In the genomic region with DNA sequence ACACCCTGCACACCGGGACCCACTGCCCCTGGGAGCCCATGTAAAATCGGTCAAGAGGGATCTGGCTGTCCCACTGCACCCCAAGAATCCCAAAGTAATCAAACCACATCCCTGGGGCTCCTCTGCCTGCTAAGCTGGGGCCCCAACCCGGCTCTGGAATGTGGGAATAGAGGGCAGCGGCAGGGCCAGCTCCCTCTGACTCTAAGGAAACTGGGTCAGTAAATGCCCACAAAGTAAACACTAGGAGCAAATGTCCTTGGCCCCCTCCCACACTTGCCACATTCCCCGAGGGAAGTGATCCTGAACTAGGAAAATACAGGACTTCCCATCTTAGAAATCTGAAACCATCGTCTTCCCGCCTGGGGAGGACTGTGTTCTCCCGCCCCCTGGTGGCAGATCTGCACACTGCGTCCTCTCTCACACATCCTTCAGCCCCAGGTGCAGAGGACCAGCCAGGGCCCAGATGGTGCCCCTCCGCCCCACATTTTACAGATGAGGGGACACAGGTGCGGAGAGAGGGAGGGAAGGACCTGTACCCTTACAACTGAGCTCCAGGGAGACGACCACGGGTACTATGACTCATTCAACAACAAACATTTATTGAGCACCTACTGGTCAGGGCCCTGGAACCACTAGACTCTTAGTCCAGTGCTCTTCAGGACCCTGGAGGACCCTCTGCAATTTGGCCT, we compare ENCODE assay signal across 8 cellular contexts. TPM values are rescaled to one million over a fixed set of nuclear protein-coding genes. Genes with fewer than 3 reads are reported as not detected.
DNase-seq lines count a peak whose midpoint lies in the region; ATAC-seq and TF ChIP-seq lines count a peak whose summit lies in the region.

No MANE protein-coding gene starts in this region.

- TF ChIP-seq CTCF in choroid plexus epithelial cell (conservative IDR thresholded peaks at IDR 0.05; ENCODE audit: low read depth, low read length) = peak; percentile 96

- H3K4me3 ChIP-seq in choroid plexus epithelial cell (ENCODE audit: low read depth, low read length) = no peak overlapping the region

- ATAC-seq in left lobe of liver (peak; percentile 96), GM21723 (IDR thresholded peaks at IDR 0.05; ENCODE audit: unreplicated experiment) (no peak)

- peak; percentile 78 for DNase-seq in A172 (ENCODE audit: low spot score)
- DNase-seq in GM19238 (ENCODE audit: insufficient read length, low spot score) = peak; percentile 75
- peak; percentile 21 for DNase-seq in NCI-H2196 treated with DMSO at 0.1 percent for 48 hours (lab: John Stamatoyannopoulos, UW; ENCODE audit: unreplicated experiment)
- peak; percentile 60 to 63 for DNase-seq in activated CD4-positive, alpha-beta T cell treated with anti-CD3 and anti-CD28 coated beads for 24 hours (ENCODE audit: low read depth in 2 of 2)
- peak; percentile 81 for DNase-seq in choroid plexus epithelial cell (ENCODE audit: low read depth)
- DNase-seq in left lobe of liver (ENCODE audit: low spot score) = peak; percentile 81
- peak; percentile 79 for DNase-seq in stimulated activated CD4-positive, alpha-beta T cell treated with anti-CD3 and anti-CD28 coated beads, Interleukin-4, amount 100 ng/mL, for 1 hour

RNA-seq across cellular contexts. Expression of gene P3H4, which starts 10.2 kb away (rescaled TPM):
- 66.5 and 71.6 TPM in 2 replicates for total RNA-seq in A172 (2014; rRNA removed; shearing (Covaris generic))
- 3.3 TPM for total RNA-seq in left lobe of liver

RNA-seq across cellular contexts. Expression of gene FKBP10, which starts 11.3 kb away (rescaled TPM):
- total RNA-seq in A172 (2014; rRNA removed; shearing (Covaris generic)) = 131 and 139 TPM in 2 replicates
- total RNA-seq in left lobe of liver = 5.1 TPM

RNA-seq across cellular contexts. Expression of gene JUP, which starts 15.0 kb away (rescaled TPM):
- 64.6 and 78.6 TPM in 2 replicates for total RNA-seq in A172 (2014; rRNA removed; shearing (Covaris generic))
- total RNA-seq in left lobe of liver = 72.5 TPM

RNA-seq across cellular contexts. Expression of gene NT5C3B, which starts 34.5 kb away (rescaled TPM):
- 101 TPM in 2 replicates for total RNA-seq in A172 (2014; rRNA removed; shearing (Covaris generic))
- total RNA-seq in left lobe of liver = 24.3 TPM

RNA-seq across cellular contexts. Expression of gene KLHL10, which starts 36.1 kb away (rescaled TPM):
- not detected in 2 replicates for total RNA-seq in A172 (2014; rRNA removed; shearing (Covaris generic))
- total RNA-seq in left lobe of liver = not detected

Comparison
In these comparisons a context has a peak if more than half of its experiments do, and no peak if none do; other contexts are left out.
1. DNase-seq: peak in every context shown above with its lines; median percentile 81 in choroid plexus epithelial cell; 81 in left lobe of liver; 79 in stimulated activated CD4-positive, alpha-beta T cell treated with anti-CD3 and anti-CD28 coated beads, Interleukin-4, amount 100 ng/mL, for 1 hour; 78 in A172; 75 in GM19238; 62 in activated CD4-positive, alpha-beta T cell treated with anti-CD3 and anti-CD28 coated beads for 24 hours; 21 in NCI-H2196 treated with DMSO at 0.1 percent for 48 hours.
2. RNA of gene P3H4, which starts 10.2 kb away (total RNA-seq): 66.5 to 71.6 TPM in A172; 3.3 TPM in left lobe of liver (single experiment); every median in the first group is over 10 times any median in the second.
3. RNA of gene FKBP10, which starts 11.3 kb away (total RNA-seq): 131 to 139 TPM in A172; 5.1 TPM in left lobe of liver (single experiment); every median in the first group is over 10 times any median in the second.